Comparison of ENCODE assay signal across 11 cellular contexts in genomic region chr5:132629230-132629944, GRCh38.
DNase-seq lines count a peak whose midpoint lies in the region; ATAC-seq and TF ChIP-seq lines count a peak whose summit lies in the region.
"Had no signal": no experiment of that assay in that cellular context is flagged by ENCODE, and none has a peak within 500 bp of the region (broad histone marks: within the 10 kb centered on the region; RNA-seq: fewer than 3 reads in every experiment).

No MANE protein-coding gene starts in this region.

- H3K36me3 Mint-ChIP-seq in central memory CD8-positive, alpha-beta T cell (ENCODE audit: insufficient read depth), result peaks cover 8% of the 10 kb centered on the region

- no peaks in the 10 kb centered on the region for H3K27me3 Mint-ChIP-seq in central memory CD8-positive, alpha-beta T cell
- H3K27me3 Mint-ChIP-seq: progenitor cell of endocrine pancreas had no signal

- DNase-seq in central memory CD8-positive, alpha-beta T cell (ENCODE audit: low spot score in 2 of 2), result no peak
- DNase-seq in coronary artery (ENCODE audit: low spot score), result no peak
- DNase-seq in MV-4-11 (lab: John Stamatoyannopoulos, UW), result no peak
- DNase-seq in NCI-H82 treated with DMSO at 0.1 percent for 48 hours (lab: John Stamatoyannopoulos, UW; ENCODE audit: unreplicated experiment), result no peak
- DNase-seq: caudate nucleus, left lung, NCI-H1092 treated with DMSO at 0.1 percent for 48 hours had no signal

- H3K4me1 Mint-ChIP-seq in central memory CD8-positive, alpha-beta T cell, result peaks cover 8% of the 10 kb centered on the region

- H3K4me3 ChIP-seq in coronary artery, result no peak overlapping the region
- H3K4me3 ChIP-seq: left lung had no signal

- peak overlapping the region; percentile 1 for H3K27ac Mint-ChIP-seq in central memory CD8-positive, alpha-beta T cell (ENCODE audit: low read depth)
- H3K27ac Mint-ChIP-seq: progenitor cell of endocrine pancreas had no signal

- ATAC-seq in GM18502 (IDR thresholded peaks at IDR 0.05; ENCODE audit: poor library complexity, unreplicated experiment) (peak; percentile 78), GM19452 (IDR thresholded peaks at IDR 0.05; ENCODE audit: unreplicated experiment) (peak; percentile 62), HG03108 (IDR thresholded peaks at IDR 0.05; ENCODE audit: unreplicated experiment) (peak; percentile 62)
- ATAC-seq in central memory CD8-positive, alpha-beta T cell (replicated peaks; ENCODE audit: extremely low read depth, poor library complexity, severe bottlenecking), result no peak
- ATAC-seq: left lung had no signal

- H3K9me3 Mint-ChIP-seq in central memory CD8-positive, alpha-beta T cell, result no peaks in the 10 kb centered on the region

- peak overlapping the region; percentile 5 for H3K4me3 Mint-ChIP-seq in central memory CD8-positive, alpha-beta T cell

- no peak overlapping the region for H3K27ac ChIP-seq in coronary artery
- H3K27ac ChIP-seq: left lung had no signal

- TF ChIP-seq CTCF in coronary artery (IDR thresholded peaks at IDR 0.05), result no peak
